16 cellular contexts compared by ENCODE assay signal in the genomic region with DNA sequence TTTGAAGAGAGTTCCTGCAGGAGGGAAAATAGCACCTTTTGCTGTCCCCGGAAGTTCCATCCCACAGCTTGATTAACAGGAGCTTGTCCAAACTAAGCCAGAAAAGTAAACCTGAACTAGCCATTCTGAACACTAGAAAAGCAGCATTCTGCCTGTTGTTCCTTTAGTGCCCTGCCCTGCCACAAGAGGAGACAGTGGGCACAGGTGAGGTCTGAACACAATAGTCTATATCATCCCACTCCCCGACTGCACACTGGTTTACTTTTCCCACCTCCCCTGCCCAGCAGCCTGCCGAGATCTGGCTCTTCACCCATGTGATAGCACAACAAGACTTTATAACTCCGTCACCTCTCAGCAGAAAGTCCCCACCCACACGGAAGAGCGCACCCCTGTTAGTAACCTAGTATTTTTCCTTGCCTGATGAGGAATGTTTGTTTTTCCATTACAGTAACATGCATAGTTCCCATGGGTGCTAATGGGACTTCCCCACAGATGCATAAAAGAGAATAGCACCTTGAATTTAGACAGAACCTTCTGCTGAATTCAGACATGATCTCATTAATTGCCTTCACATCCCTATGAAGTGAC. TPM values are rescaled to one million over a fixed set of nuclear protein-coding genes. Genes with fewer than 3 reads are reported as not detected.
DNase-seq lines count a peak whose midpoint lies in the region; ATAC-seq and TF ChIP-seq lines count a peak whose summit lies in the region.
"Had no signal": no experiment of that assay in that cellular context is flagged by ENCODE, and none has a peak within 500 bp of the region (broad histone marks: within the 10 kb centered on the region; RNA-seq: fewer than 3 reads in every experiment).

No MANE protein-coding gene starts in this region.

- H3K9me2 ChIP-seq in hepatocyte (replicated peaks; ENCODE audit: insufficient read depth): no peaks in the 10 kb centered on the region

- peaks cover 5% of the 10 kb centered on the region for H3K27me3 Mint-ChIP-seq in activated T-helper 1 cell treated with anti-CD3 and anti-CD28 coated beads, Interleukin-12 subunit alpha, Interleukin-12 subunit beta, Interleukin-2, Interleukin-4 antibody, amounts not matched to agents 30 ng/mL and 10 ng/mL and 1 ng/mL, durations not matched to agents 14 hours and 24 hours and 36 hours (ENCODE audit: insufficient read depth)

- no peaks in the 10 kb centered on the region for H3K79me2 ChIP-seq in hepatocyte

- no peak overlapping the region for H3K27ac Mint-ChIP-seq in activated T-helper 1 cell treated with anti-CD3 and anti-CD28 coated beads, Interleukin-12 subunit alpha, Interleukin-12 subunit beta, Interleukin-2, Interleukin-4 antibody, amounts not matched to agents 30 ng/mL and 10 ng/mL and 1 ng/mL, durations not matched to agents 14 hours and 24 hours and 36 hours
- H3K27ac Mint-ChIP-seq: CD8-positive, alpha-beta T cell had no signal

- TF ChIP-seq CTCF in GM12873 (IDR thresholded peaks at IDR 0.05; ENCODE audit: insufficient read depth, low read depth, low read length, missing control alignments) (peak; percentile 3), hepatocyte (IDR thresholded peaks at IDR 0.05; ENCODE audit: poor library complexity) (no peak), esophagus muscularis mucosa (IDR thresholded peaks at IDR 0.05) (no peak), ascending aorta (IDR thresholded peaks at IDR 0.05) (no peak), heart right ventricle (IDR thresholded peaks at IDR 0.05) (no peak)

- H2AFZ ChIP-seq in hepatocyte: no peak overlapping the region

- H3K9me3 ChIP-seq in hepatocyte (ENCODE audit: low read depth) (no peaks in the 10 kb centered on the region), esophagus muscularis mucosa (no peaks in the 10 kb centered on the region), ascending aorta (no peaks in the 10 kb centered on the region), heart right ventricle (peaks cover 0 to 12% (median 0%) of the 10 kb centered on the region in 11 donors)
- H3K9me3 ChIP-seq: colonic mucosa had no signal

- H3K4me3 ChIP-seq in hepatocyte (no peak overlapping the region), esophagus muscularis mucosa (no peak overlapping the region), ascending aorta (no peak overlapping the region), heart right ventricle (no peak overlapping the region)
- H3K4me3 ChIP-seq: colonic mucosa, left ventricle myocardium inferior had no signal

- no peak for TF ChIP-seq EP300 in esophagus muscularis mucosa (IDR thresholded peaks at IDR 0.05)

- H3K9me3 Mint-ChIP-seq in activated T-helper 1 cell treated with anti-CD3 and anti-CD28 coated beads, Interleukin-12 subunit alpha, Interleukin-12 subunit beta, Interleukin-2, Interleukin-4 antibody, amounts not matched to agents 30 ng/mL and 10 ng/mL and 1 ng/mL, durations not matched to agents 14 hours and 24 hours and 36 hours: no peaks in the 10 kb centered on the region
- H3K9me3 Mint-ChIP-seq: CD8-positive, alpha-beta T cell had no signal

- no peak for TF ChIP-seq POLR2A in esophagus muscularis mucosa (IDR thresholded peaks at IDR 0.05; ENCODE audit: low read depth)

- H3K36me3 Mint-ChIP-seq in activated T-helper 1 cell treated with anti-CD3 and anti-CD28 coated beads, Interleukin-12 subunit alpha, Interleukin-12 subunit beta, Interleukin-2, Interleukin-4 antibody, amounts not matched to agents 30 ng/mL and 10 ng/mL and 1 ng/mL, durations not matched to agents 14 hours and 24 hours and 36 hours (ENCODE audit: low read depth): no peaks in the 10 kb centered on the region
- H3K36me3 Mint-ChIP-seq: CD8-positive, alpha-beta T cell had no signal

- no peaks in the 10 kb centered on the region for H4K20me1 ChIP-seq in hepatocyte (ENCODE audit: insufficient read depth, poor library complexity, severe bottlenecking)

- ATAC-seq in GM21367 (IDR thresholded peaks at IDR 0.05; ENCODE audit: unreplicated experiment) (peak; percentile 38), HG03565 (IDR thresholded peaks at IDR 0.05; ENCODE audit: unreplicated experiment) (peak; percentile 68), heart right ventricle (no peak)
- ATAC-seq: CD8-positive, alpha-beta T cell; SK-N-SH treated with all-trans-retinoic acid at 6 μM for 48 hours had no signal

- no peak overlapping the region for H3K4me2 ChIP-seq in hepatocyte

- DNase-seq in hepatocyte (ENCODE audit: low spot score) (peak; percentile 20), esophagus muscularis mucosa (ENCODE audit: extremely low spot score) (no peak), ascending aorta (ENCODE audit: low spot score in 2 of 2) (no peak), heart right ventricle (no peak)
- DNase-seq in activated T-helper 1 cell treated with anti-CD3 and anti-CD28 coated beads, Interleukin-12 subunit alpha, Interleukin-12 subunit beta, Interleukin-2, Interleukin-4 antibody, amounts not matched to agents 30 ng/mL and 10 ng/mL and 1 ng/mL, durations not matched to agents 14 hours and 24 hours and 36 hours (ENCODE audit: low spot score): no peak
- DNase-seq: activated CD4-positive, alpha-beta T cell treated with anti-CD3 and anti-CD28 coated beads for 1 hour; activated naive CD4-positive, alpha-beta T cell treated with anti-CD3 and anti-CD28 coated beads, Interleukin-2, amount 50 U/mL, for 16 hours; CD8-positive, alpha-beta T cell; colonic mucosa; foreskin fibroblast; left ventricle myocardium inferior; stimulated activated naive CD4-positive, alpha-beta T cell treated with Interleukin-2 at 50 U/mL for 16 hours had no signal

- H3K27ac ChIP-seq in hepatocyte (no peak overlapping the region), esophagus muscularis mucosa (replicated peaks in 1 of 4) (no peak overlapping the region), ascending aorta (no peak overlapping the region), heart right ventricle (no peak overlapping the region)
- H3K27ac ChIP-seq: colonic mucosa, left ventricle myocardium inferior had no signal

- H3K36me3 ChIP-seq in hepatocyte (replicated peaks; ENCODE audit: insufficient read depth, low read depth) (no peaks in the 10 kb centered on the region), esophagus muscularis mucosa (no peaks in the 10 kb centered on the region), ascending aorta (no peaks in the 10 kb centered on the region), heart right ventricle (no peaks in the 10 kb centered on the region)
- H3K36me3 ChIP-seq: colonic mucosa, left ventricle myocardium inferior had no signal

- no peaks in the 10 kb centered on the region for H3K4me1 Mint-ChIP-seq in activated T-helper 1 cell treated with anti-CD3 and anti-CD28 coated beads, Interleukin-12 subunit alpha, Interleukin-12 subunit beta, Interleukin-2, Interleukin-4 antibody, amounts not matched to agents 30 ng/mL and 10 ng/mL and 1 ng/mL, durations not matched to agents 14 hours and 24 hours and 36 hours (ENCODE audit: low read depth)

- H3K4me1 ChIP-seq in hepatocyte (ENCODE audit: insufficient read depth) (no peaks in the 10 kb centered on the region), esophagus muscularis mucosa (no peaks in the 10 kb centered on the region), ascending aorta (no peaks in the 10 kb centered on the region), heart right ventricle (no peaks in the 10 kb centered on the region)
- H3K4me1 ChIP-seq: colonic mucosa, left ventricle myocardium inferior had no signal

- H3K27me3 ChIP-seq in hepatocyte: no peaks in the 10 kb centered on the region
- no peaks in the 10 kb centered on the region for H3K27me3 ChIP-seq in esophagus muscularis mucosa
- H3K27me3 ChIP-seq in ascending aorta: no peaks in the 10 kb centered on the region
- H3K27me3 ChIP-seq in heart right ventricle: peaks cover 0 to 18% (median 7%) of the 10 kb centered on the region in 7 donors
- H3K27me3 ChIP-seq: colonic mucosa had no signal

- intact Hi-C loops in activated T-helper 1 cell treated with anti-CD3 and anti-CD28 coated beads, Interleukin-12 subunit alpha, Interleukin-12 subunit beta, Interleukin-2, Interleukin-4 antibody, amounts not matched to agents 30 ng/mL and 10 ng/mL and 1 ng/mL, durations not matched to agents 14 hours and 24 hours and 36 hours (cut with micrococcal nuclease): no loop called here
- intact Hi-C loops in esophagus muscularis mucosa (cut with DNase I) (no loop called here), ascending aorta (cut with DNase I) (no loop called here), heart right ventricle (cut with DNase I) (no loop called here)

- H3K4me3 Mint-ChIP-seq in activated T-helper 1 cell treated with anti-CD3 and anti-CD28 coated beads, Interleukin-12 subunit alpha, Interleukin-12 subunit beta, Interleukin-2, Interleukin-4 antibody, amounts not matched to agents 30 ng/mL and 10 ng/mL and 1 ng/mL, durations not matched to agents 14 hours and 24 hours and 36 hours: no peak overlapping the region
- H3K4me3 Mint-ChIP-seq: CD8-positive, alpha-beta T cell had no signal

- WGBS in hepatocyte (ENCODE audit: low lambda C conversion rate, missing lambda C conversion rate): 64% methylated on average over 6 of the region's 6 CpGs
- WGBS in esophagus muscularis mucosa: 62% methylated on average over 6 of the region's 6 CpGs
- WGBS in heart right ventricle, 2 donors: 62 to 72% methylated on average over 6 of the region's 6 CpGs

RNA-seq across cellular contexts. Expression of a gene that starts 59.7 kb away (rescaled TPM):
- 6.2 TPM in 2 replicates for total RNA-seq in hepatocyte
- polyA plus RNA-seq in hepatocyte: 14.9 and 17.5 TPM in 2 replicates
- total RNA-seq in activated T-helper 1 cell treated with anti-CD3 and anti-CD28 coated beads, Interleukin-12 subunit alpha, Interleukin-12 subunit beta, Interleukin-2, Interleukin-4 antibody, amounts not matched to agents 30 ng/mL and 10 ng/mL and 1 ng/mL, durations not matched to agents 14 hours and 24 hours and 36 hours: not detected in 2 replicates
- total RNA-seq in esophagus muscularis mucosa: 1 to 10 TPM in 3 of 4 donors, under 1 TPM in 1; 0.69 to 3.0 (median 1.3) TPM
- total RNA-seq in ascending aorta: 0.21 TPM
- under 1 TPM in 8 of 10 donors, not detected in 2; 0.12 to 0.59 (median 0.20) TPM for total RNA-seq in heart right ventricle
- polyA plus RNA-seq in heart right ventricle: under 1 TPM; 0.13 to 0.95 TPM

Comparison
In these comparisons a context has a peak if more than half of its experiments do, and no peak if none do; other contexts are left out.
1. ATAC-seq: peak in GM21367 (single experiment) and HG03565 (single experiment); none in heart right ventricle (0 of 8).